15 cellular contexts compared by ENCODE assay signal in the genomic region with DNA sequence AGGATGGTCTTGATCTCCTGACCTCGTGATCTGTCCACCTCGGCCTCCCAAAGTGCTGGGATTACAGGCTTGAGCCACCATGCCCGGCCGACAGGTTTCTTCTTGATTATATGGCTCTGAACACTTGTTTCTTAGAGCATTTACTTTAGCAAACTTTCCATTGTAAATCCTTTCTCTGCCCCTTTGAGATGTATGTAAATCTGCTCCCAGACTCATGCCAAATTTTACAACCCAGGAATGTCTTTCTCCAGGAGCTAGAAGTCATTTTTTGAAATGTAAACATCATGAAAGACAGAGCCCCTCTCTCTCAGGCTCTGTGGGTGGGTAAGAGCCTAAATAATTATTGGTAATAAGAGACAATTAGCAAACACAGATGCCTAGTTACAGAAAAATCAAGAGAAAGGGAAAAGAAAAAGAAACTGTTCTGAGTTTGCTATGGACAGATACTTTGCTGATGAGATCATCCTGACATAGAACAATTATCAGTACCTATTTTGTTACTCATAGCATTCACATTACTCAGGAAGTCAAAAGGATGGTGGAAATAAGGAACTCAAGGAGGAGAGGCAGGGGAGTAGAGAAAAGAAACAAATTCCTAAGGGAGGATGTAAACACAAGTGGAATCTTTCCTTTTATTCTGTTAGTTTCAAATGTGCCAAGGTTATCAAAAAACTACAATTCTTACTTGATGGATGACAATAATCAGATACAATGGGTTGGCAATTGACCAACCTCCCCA.
A peak's percentile ranks its signal among the peaks of the same experiment; 100 is the strongest.
DNase-seq lines count a peak whose midpoint lies in the region; ATAC-seq, FAIRE-seq and TF ChIP-seq lines count a peak whose summit lies in the region.
"Had no signal": no experiment of that assay in that cellular context is flagged by ENCODE, and none has a peak within 500 bp of the region (broad histone marks: within the 10 kb centered on the region; RNA-seq: fewer than 3 reads in every experiment).

No MANE protein-coding gene starts in this region.

- H2AFZ ChIP-seq in astrocyte (ENCODE audit: low read depth, low read length) = peak overlapping the region; percentile 6

- peak overlapping the region; percentile 75 for H3K4me2 ChIP-seq in astrocyte (ENCODE audit: low read length)

- FAIRE-seq in astrocyte (lab: Jason Lieb, UNC) (peak; percentile 98), urothelium cell line (lab: Jason Lieb, UNC) (no peak)
- FAIRE-seq: A204.1, TTC549 had no signal

- POLR2A ChIA-PET in MCF 10A (lab: Yijun Ruan, JAX) = no interaction called here

- H3K4me3 ChIP-seq in breast epithelium (no peak overlapping the region), astrocyte (ENCODE audit: insufficient read depth, low read depth, low read length) (peak overlapping the region; percentile 8)

- H3K27ac ChIP-seq in breast epithelium (peak overlapping the region in 1 of 2 donors; percentile 12), astrocyte (ENCODE audit: low read depth, low read length) (peak overlapping the region; percentile 93)

- H3K79me2 ChIP-seq in astrocyte (ENCODE audit: insufficient read depth, low read length) = no peaks in the 10 kb centered on the region

- H3K36me3 Mint-ChIP-seq in MCF 10A (ENCODE audit: insufficient read depth, unreplicated experiment) (no peaks in the 10 kb centered on the region), astrocyte (ENCODE audit: low read depth, unreplicated experiment) (peaks cover 6% of the 10 kb centered on the region)

- no peaks in the 10 kb centered on the region for H4K20me1 ChIP-seq in astrocyte (ENCODE audit: insufficient read depth, low read length)

- ATAC-seq in stimulated activated naive CD8-positive, alpha-beta T cell treated with anti-CD3 and anti-CD28 coated beads, Interleukin-15, Interleukin-2, amounts not matched to agents 100 U/mL and 50 U/mL, for 24 hours = no peak

- in situ Hi-C loops in KBM-7 (cut with MboI; ENCODE audit: low pct_unique_long_range_greater_than_20kb, low sequenced_read_pairs) = no loop called here

- peak overlapping the region; percentile 68 for H3K27ac Mint-ChIP-seq in MCF 10A (ENCODE audit: low read depth, unreplicated experiment)
- peak overlapping the region; percentile 90 for H3K27ac Mint-ChIP-seq in astrocyte (ENCODE audit: unreplicated experiment)

- H3K27me3 Mint-ChIP-seq in MCF 10A (ENCODE audit: insufficient read depth, unreplicated experiment) (no peaks in the 10 kb centered on the region), astrocyte (ENCODE audit: low read depth, unreplicated experiment) (no peaks in the 10 kb centered on the region)

- H3K36me3 ChIP-seq in breast epithelium = no peaks in the 10 kb centered on the region
- no peaks in the 10 kb centered on the region for H3K36me3 ChIP-seq in astrocyte (ENCODE audit: insufficient read depth, low read length)

- CTCF ChIA-PET in MCF 10A (lab: Yijun Ruan, JAX) = no interaction called here

- H3K4me1 Mint-ChIP-seq in MCF 10A (ENCODE audit: insufficient read depth, unreplicated experiment) (peaks cover 11% of the 10 kb centered on the region), astrocyte (ENCODE audit: low read depth, unreplicated experiment) (peaks cover 40% of the 10 kb centered on the region)

- peak overlapping the region; percentile 71 for H3K9ac ChIP-seq in astrocyte (ENCODE audit: low read length)

- H3K9me3 Mint-ChIP-seq in MCF 10A (ENCODE audit: unreplicated experiment) (peaks cover 8% of the 10 kb centered on the region), astrocyte (ENCODE audit: unreplicated experiment) (peaks cover 3% of the 10 kb centered on the region)

- H3K4me1 ChIP-seq in breast epithelium (no peaks in the 10 kb centered on the region), astrocyte (ENCODE audit: insufficient read depth, low read length) (peaks cover 11% of the 10 kb centered on the region)

- BruUV-seq in MCF 10A (replicated peaks; lab: Mats Ljungman, UMichigan) = no TSS peak

- TF ChIP-seq CTCF in MCF 10A (IDR thresholded peaks at IDR 0.05; ENCODE audit: unreplicated experiment) (no peak), breast epithelium (IDR thresholded peaks at IDR 0.05) (no peak), astrocyte (IDR thresholded peaks at IDR 0.05; ENCODE audit: insufficient read depth, low read depth, low read length) (no peak)

- H3K4me3 Mint-ChIP-seq in MCF 10A (ENCODE audit: unreplicated experiment) (no peak overlapping the region), astrocyte (ENCODE audit: unreplicated experiment) (no peak overlapping the region)

- DNase-seq in MCF 10A (ENCODE audit: unreplicated experiment) (peak; percentile 16), breast epithelium (ENCODE audit: low spot score in 2 of 2) (no peak), astrocyte (ENCODE audit: low read depth) (peak; percentile 95), glomerular visceral epithelial cell (ENCODE audit: extremely low spot score) (peak; percentile 66), urothelium cell line (ENCODE audit: low spot score) (peak; percentile 36), NCI-H1436 (lab: John Stamatoyannopoulos, UW) (no peak), KBM-7 (no peak)
- DNase-seq in stimulated activated naive CD8-positive, alpha-beta T cell treated with anti-CD3 and anti-CD28 coated beads, Interleukin-15, Interleukin-2, amounts not matched to agents 100 U/mL and 50 U/mL, for 24 hours = no peak
- DNase-seq: amygdala; erythroblast; GF-D8; NCI-H2227 treated with DMSO at 0.1 percent for 48 hours; stimulated activated CD4-positive, alpha-beta T cell treated with anti-CD3 and anti-CD28 coated beads, Interleukin-4, amount 100 ng/mL, for 1 hour had no signal

- H3K9me3 ChIP-seq in breast epithelium (no peaks in the 10 kb centered on the region), astrocyte (ENCODE audit: insufficient read depth, low read depth, low read length) (no peaks in the 10 kb centered on the region)

- intact Hi-C loops in MCF 10A (cut with micrococcal nuclease) (no loop called here), breast epithelium (cut with DNase I; ENCODE audit: low total_unique reads) (no loop called here)

- no peak for TF ChIP-seq POLR2A in breast epithelium (IDR thresholded peaks at IDR 0.05)

- H3K27me3 ChIP-seq in breast epithelium (no peaks in the 10 kb centered on the region), astrocyte (ENCODE audit: insufficient read depth, low read length) (no peaks in the 10 kb centered on the region)

Comparison
In these comparisons a context has a peak if more than half of its experiments do, and no peak if none do; other contexts are left out.
1. DNase-seq: peak in MCF 10A (single experiment), astrocyte (single experiment), glomerular visceral epithelial cell (single experiment) and urothelium cell line (single experiment); none in breast epithelium (0 of 2), stimulated activated naive CD8-positive, alpha-beta T cell treated with anti-CD3 and anti-CD28 coated beads, Interleukin-15, Interleukin-2, amounts not matched to agents 100 U/mL and 50 U/mL, for 24 hours (single experiment), NCI-H1436 (single experiment) and KBM-7 (single experiment).